Comparison of ENCODE assay signal across 12 cellular contexts in the genomic region with DNA sequence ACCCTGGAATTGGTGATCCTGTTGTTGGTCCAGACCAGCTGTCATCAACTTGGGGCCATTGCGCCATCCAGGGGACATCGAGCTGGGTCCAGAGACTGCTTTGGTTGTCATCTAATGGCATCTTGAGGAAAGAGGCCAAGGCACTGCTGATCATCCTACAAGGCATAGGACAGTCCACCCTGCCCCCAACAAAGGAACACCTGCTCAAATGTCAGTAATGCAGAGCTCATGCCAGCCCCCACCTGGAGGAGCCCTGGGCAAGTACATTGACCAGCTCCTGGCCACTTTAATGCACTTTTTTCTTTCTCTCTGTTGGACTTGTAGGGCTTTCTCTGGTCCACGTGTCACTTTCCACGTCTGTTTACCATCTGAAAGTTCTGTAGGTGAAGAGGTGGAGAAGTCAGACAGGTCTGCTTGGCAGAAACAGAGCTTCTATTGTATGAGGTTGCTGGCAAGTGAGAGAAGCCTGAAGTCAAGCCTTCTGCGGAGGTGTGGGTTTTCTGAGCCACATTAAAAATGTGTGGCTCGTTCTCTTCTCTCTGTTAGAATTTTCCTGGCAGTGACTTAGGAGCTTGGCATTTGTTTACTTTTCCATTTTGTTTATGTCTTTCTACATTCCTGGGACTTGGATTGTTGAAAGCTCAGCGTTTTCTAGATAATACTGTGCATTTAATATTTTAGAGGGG.
A peak's percentile ranks its signal among the peaks of the same experiment; 100 is the strongest.
DNase-seq lines count a peak whose midpoint lies in the region; ATAC-seq and TF ChIP-seq lines count a peak whose summit lies in the region.
"Had no signal": no experiment of that assay in that cellular context is flagged by ENCODE, and none has a peak within 500 bp of the region (broad histone marks: within the 10 kb centered on the region; RNA-seq: fewer than 3 reads in every experiment).

No MANE protein-coding gene starts in this region.

- peaks cover 34% of the 10 kb centered on the region for H3K79me2 ChIP-seq in PC-9 (ENCODE audit: low read depth)
- H3K79me2 ChIP-seq in osteoblast (ENCODE audit: insufficient read depth, low read length): peaks cover 65% of the 10 kb centered on the region

- H3K36me3 Mint-ChIP-seq in CD8-positive, alpha-beta T cell: no peaks in the 10 kb centered on the region
- H3K36me3 Mint-ChIP-seq: natural killer cell had no signal

- no peaks in the 10 kb centered on the region for H3K4me1 Mint-ChIP-seq in CD8-positive, alpha-beta T cell (ENCODE audit: low read depth)
- H3K4me1 Mint-ChIP-seq: natural killer cell had no signal

- peak overlapping the region; percentile 40; the same call in 1 of the 2 replicates for H3K4me3 ChIP-seq in PC-9
- peak overlapping the region in 1 of 4 donors; percentile 10 for H3K4me3 ChIP-seq in esophagus squamous epithelium
- H3K4me3 ChIP-seq in osteoblast (ENCODE audit: insufficient read depth, low read length): no peak overlapping the region
- H3K4me3 ChIP-seq in CD8-positive, alpha-beta T cell (ENCODE audit: low read depth, low read length): no peak overlapping the region
- no peak overlapping the region for H3K4me3 ChIP-seq in coronary artery

- H3K9me2 ChIP-seq in PC-9 (ENCODE audit: insufficient read depth): no peaks in the 10 kb centered on the region

- 26 to 41% methylated on average over 5 to 7 of the region's 7 CpGs for WGBS in esophagus squamous epithelium, 2 donors

- H3K36me3 ChIP-seq in PC-9 (ENCODE audit: low read depth): no peaks in the 10 kb centered on the region
- no peaks in the 10 kb centered on the region for H3K36me3 ChIP-seq in esophagus squamous epithelium
- no peaks in the 10 kb centered on the region for H3K36me3 ChIP-seq in osteoblast (ENCODE audit: insufficient read depth, low read length)
- no peaks in the 10 kb centered on the region for H3K36me3 ChIP-seq in CD8-positive, alpha-beta T cell (ENCODE audit: insufficient read depth, low read length)

- TF ChIP-seq CTCF in C4-2B (conservative IDR thresholded peaks at IDR 0.05) (no peak), PC-9 (conservative IDR thresholded peaks at IDR 0.05) (no peak), esophagus squamous epithelium (IDR thresholded peaks at IDR 0.05) (no peak), osteoblast (IDR thresholded peaks at IDR 0.05; ENCODE audit: extremely low read depth, low read depth, low read length) (no peak), coronary artery (IDR thresholded peaks at IDR 0.05) (no peak)
- TF ChIP-seq CTCF in CD8-positive, alpha-beta T cell (IDR thresholded peaks at IDR 0.05): no peak

- ATAC-seq in CD8-positive, alpha-beta T cell: no peak
- no peak for ATAC-seq in HG03432 (IDR thresholded peaks at IDR 0.05; ENCODE audit: unreplicated experiment)

- POLR2A ChIA-PET in PC-9 (lab: Charles Lee; ENCODE audit: unreplicated experiment): interaction anchor here (0.5 kb wide), 1 partner anchor 235 kb away, joined by 12 read pairs; no protein-coding TSS in a partner anchor
- POLR2A ChIA-PET in CD8-positive, alpha-beta T cell (lab: Charles Lee): no interaction called here

- H3F3A ChIP-seq in PC-9 (ENCODE audit: insufficient read depth, low read depth): peaks cover 31% of the 10 kb centered on the region

- BruUV-seq in PC-9 (replicated peaks; lab: Mats Ljungman, UMichigan): no TSS peak

- H4K20me1 ChIP-seq in PC-9 (ENCODE audit: insufficient read depth) (no peaks in the 10 kb centered on the region), osteoblast (ENCODE audit: insufficient read depth, low read length) (peaks cover 30% of the 10 kb centered on the region)

- no peak overlapping the region for H3K4me3 Mint-ChIP-seq in CD8-positive, alpha-beta T cell
- H3K4me3 Mint-ChIP-seq: natural killer cell had no signal

- H3K4me2 ChIP-seq in PC-9 (peak overlapping the region; percentile 77), osteoblast (ENCODE audit: insufficient read depth, low read length) (peak overlapping the region; percentile 25)

- no peaks in the 10 kb centered on the region for H3K9me3 ChIP-seq in PC-9 (ENCODE audit: insufficient read depth, low read depth)
- H3K9me3 ChIP-seq in esophagus squamous epithelium: no peaks in the 10 kb centered on the region
- no peaks in the 10 kb centered on the region for H3K9me3 ChIP-seq in osteoblast (ENCODE audit: low read depth, low read length)
- no peaks in the 10 kb centered on the region for H3K9me3 ChIP-seq in CD8-positive, alpha-beta T cell (ENCODE audit: low read length)

- H3K4me1 ChIP-seq in PC-9 (replicated peaks; ENCODE audit: insufficient read depth) (peaks cover 58% of the 10 kb centered on the region), esophagus squamous epithelium (peaks cover 0 to 26% (median 15%) of the 10 kb centered on the region in 3 donors), osteoblast (ENCODE audit: insufficient read depth, low read length) (peaks cover 18% of the 10 kb centered on the region)
- no peaks in the 10 kb centered on the region for H3K4me1 ChIP-seq in CD8-positive, alpha-beta T cell (ENCODE audit: insufficient read depth, low read length)

- H3K27ac ChIP-seq in C4-2B (peak overlapping the region; percentile 60), PC-9 (peak overlapping the region; percentile 83), esophagus squamous epithelium (peak overlapping the region in 3 of 4 donors; percentile 22 to 44 (median 26)), osteoblast (ENCODE audit: low read depth, low read length) (peak overlapping the region; percentile 49), coronary artery (peak overlapping the region in 1 of 2 donors; percentile 24)
- no peak overlapping the region for H3K27ac ChIP-seq in CD8-positive, alpha-beta T cell (ENCODE audit: low read depth, low read length)

- H3K9me3 Mint-ChIP-seq in CD8-positive, alpha-beta T cell: no peaks in the 10 kb centered on the region
- H3K9me3 Mint-ChIP-seq: natural killer cell had no signal

- intact Hi-C loops in PC-9 (cut with micrococcal nuclease; ENCODE audit: unreplicated experiment) (loop anchor here (5.0 kb wide), 1 partner anchor 159 kb away; the partner anchor contains the start of gene FARP1), esophagus squamous epithelium (cut with DNase I) (no loop called here)
- intact Hi-C loops in CD8-positive, alpha-beta T cell (cut with DNase I, micrococcal nuclease): no loop called here

- H3K27me3 ChIP-seq in PC-9 (ENCODE audit: insufficient read depth, low read depth): no peaks in the 10 kb centered on the region
- no peaks in the 10 kb centered on the region for H3K27me3 ChIP-seq in esophagus squamous epithelium
- H3K27me3 ChIP-seq in osteoblast (ENCODE audit: insufficient read depth, low read length): no peaks in the 10 kb centered on the region
- H3K27me3 ChIP-seq in CD8-positive, alpha-beta T cell (ENCODE audit: insufficient read depth, low read length): no peaks in the 10 kb centered on the region

- H3K27me3 Mint-ChIP-seq in CD8-positive, alpha-beta T cell (ENCODE audit: low read depth): peaks cover 3% of the 10 kb centered on the region

- CTCF ChIA-PET in PC-9 (lab: Charles Lee): interaction anchor here (0.5 kb wide), 1 partner anchor 85 kb away, joined by 10 read pairs; no protein-coding TSS in a partner anchor
- CTCF ChIA-PET in CD8-positive, alpha-beta T cell (lab: Charles Lee): no interaction called here

- H3K27ac Mint-ChIP-seq in CD8-positive, alpha-beta T cell: no peak overlapping the region
- H3K27ac Mint-ChIP-seq: natural killer cell had no signal

- TF ChIP-seq POLR2A in esophagus squamous epithelium (IDR thresholded peaks at IDR 0.05): no peak

- DNase-seq in PC-9: peak; percentile 41 to 90
- no peak for DNase-seq in esophagus squamous epithelium (lab: John Stamatoyannopoulos, UW)
- DNase-seq in osteoblast (ENCODE audit: insufficient read length, low spot score, missing footprints): no peak
- no peak for DNase-seq in CD8-positive, alpha-beta T cell
- DNase-seq in T-helper 1 cell: no peak
- no peak for DNase-seq in coronary artery (ENCODE audit: low spot score)
- DNase-seq: activated CD4-positive, CD25-positive, alpha-beta regulatory T cell; activated naive CD4-positive, alpha-beta T cell; foreskin melanocyte; natural killer cell had no signal

- peak overlapping the region; percentile 59 for H2AFZ ChIP-seq in PC-9
- H2AFZ ChIP-seq in osteoblast (ENCODE audit: low read length): no peak overlapping the region

Comparison
In these comparisons a context has a peak if more than half of its experiments do, and no peak if none do; other contexts are left out.
1. DNase-seq: peak in PC-9 (2 of 2); none in esophagus squamous epithelium (single experiment), osteoblast (single experiment), CD8-positive, alpha-beta T cell (0 of 7), T-helper 1 cell (0 of 5) and coronary artery (single experiment).